In the genomic region with DNA sequence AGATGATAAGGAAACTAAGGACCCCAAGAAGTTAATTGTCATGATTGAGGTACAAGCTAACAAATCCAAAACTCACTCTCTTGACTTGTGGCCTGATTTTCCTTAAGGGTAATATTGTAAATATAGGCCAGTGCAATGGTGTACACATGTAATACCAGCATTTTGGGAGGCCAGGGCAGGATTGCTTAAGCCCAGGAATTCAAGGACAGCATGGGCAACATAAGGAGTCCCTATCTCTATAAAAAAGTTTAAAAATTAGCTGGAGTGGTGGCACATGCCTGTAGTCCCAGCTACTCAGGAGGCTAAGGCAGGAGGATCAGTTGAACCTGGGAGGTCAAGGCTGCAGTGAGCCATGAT, we compare ENCODE assay signal across 17 cellular contexts. TPM values are rescaled to one million over a fixed set of nuclear protein-coding genes. Genes with fewer than 3 reads are reported as not detected.
DNase-seq lines count a peak whose midpoint lies in the region; ATAC-seq and TF ChIP-seq lines count a peak whose summit lies in the region.
"Had no signal": no experiment of that assay in that cellular context is flagged by ENCODE, and none has a peak within 500 bp of the region (broad histone marks: within the 10 kb centered on the region; RNA-seq: fewer than 3 reads in every experiment).

No MANE protein-coding gene starts in this region.

- peaks cover 33% of the 10 kb centered on the region for H3K4me1 Mint-ChIP-seq in T-helper 2 cell treated with Interferon-gamma antibody and Interleukin-4, amounts not matched to agents 5 μg/mL and 100 μg/mL, for 36 hours (ENCODE audit: low read depth)
- peaks cover 15 to 41% (median 29%) of the 10 kb centered on the region in 4 donors for H3K4me1 Mint-ChIP-seq in naive thymus-derived CD8-positive, alpha-beta T cell

- POLR2A ChIA-PET in IMR-90 (lab: Charles Lee; ENCODE audit: unreplicated experiment), result no interaction called here
- POLR2A ChIA-PET in naive thymus-derived CD8-positive, alpha-beta T cell (lab: Charles Lee), result interaction anchor here (0.7 to 0.9 kb wide), 3 partner anchors 29 to 180 kb away, joined by 3 to 4 read pairs (median 3); no protein-coding TSS in a partner anchor

- no peak overlapping the region for H2AK9ac ChIP-seq in IMR-90 (replicated peaks; ENCODE audit: low read depth, low read length, poor library complexity)

- peaks cover 29 to 77% of the 10 kb centered on the region in 2 experiments for H3K79me1 ChIP-seq in IMR-90 (ENCODE audit: low read depth in 1 of 2, low read length in 2 of 2)

- H3K4me1 ChIP-seq in IMR-90 (ENCODE audit: control insufficient read depth, insufficient read depth, low read length), result peaks cover 17% of the 10 kb centered on the region
- H3K4me1 ChIP-seq: colonic mucosa had no signal

- BruUV-seq in IMR-90 (replicated peaks; lab: Mats Ljungman, UMichigan), result no TSS peak

- dilution Hi-C loops in IMR-90 (cut with HindIII; ENCODE audit: low sequenced_read_pairs, unreplicated experiment), result no loop called here

- H3K14ac ChIP-seq in IMR-90 (replicated peaks; ENCODE audit: low read depth, low read length), result no peak overlapping the region

- H3K36me3 ChIP-seq in IMR-90 (ENCODE audit: control insufficient read depth, insufficient read depth, low read length), result peaks cover 55% of the 10 kb centered on the region

- H3K27ac Mint-ChIP-seq in T-helper 2 cell treated with Interferon-gamma antibody and Interleukin-4, amounts not matched to agents 5 μg/mL and 100 μg/mL, for 36 hours, result no peak overlapping the region
- peak overlapping the region; percentile 22 to 76 (median 52) for H3K27ac Mint-ChIP-seq in naive thymus-derived CD8-positive, alpha-beta T cell

- no peak for DNase-seq in T-helper 2 cell treated with Interferon-gamma antibody and Interleukin-4, amounts not matched to agents 5 μg/mL and 100 μg/mL, for 36 hours (ENCODE audit: low spot score)
- DNase-seq in T-helper 2 cell (no peak), IMR-90 (no peak), amniotic epithelial cell (ENCODE audit: low read depth) (peak; percentile 41), left ventricle myocardium superior (no peak), NOMO-1 treated with dmso at 0.1 percent for 144 hours (lab: John Stamatoyannopoulos, UW; ENCODE audit: unreplicated experiment) (no peak)
- DNase-seq in naive thymus-derived CD8-positive, alpha-beta T cell, result no peak
- DNase-seq: amygdala, colonic mucosa, heart right ventricle, left cardiac atrium, NCI-H446 treated with DMSO at 0.1 percent for 48 hours, posterior cingulate gyrus had no signal

- H3K27ac ChIP-seq in IMR-90 (ENCODE audit: insufficient read depth, low read length), result peak overlapping the region; percentile 40; the same call in 1 of the 2 replicates
- H3K27ac ChIP-seq: 22Rv1, colonic mucosa, esophagus muscularis mucosa, heart right ventricle had no signal

- H4K91ac ChIP-seq in IMR-90 (ENCODE audit: insufficient read depth, low read depth, low read length), result no peak overlapping the region

- peak overlapping the region; percentile 69 for H3K4me2 ChIP-seq in IMR-90 (ENCODE audit: low read depth, low read length)

- ATAC-seq in IMR-90 (ENCODE audit: low read depth) (peak; percentile 47), left ventricle myocardium superior (no peak), HG03378 (IDR thresholded peaks at IDR 0.05; ENCODE audit: unreplicated experiment) (no peak)
- ATAC-seq in naive thymus-derived CD8-positive, alpha-beta T cell, result no peak
- ATAC-seq: heart right ventricle, left cardiac atrium had no signal

- no peak overlapping the region for H4K5ac ChIP-seq in IMR-90 (ENCODE audit: low read depth, low read length)

- no peak overlapping the region for H3K4me3 ChIP-seq in IMR-90 (ENCODE audit: insufficient read depth, low read depth, low read length)
- H3K4me3 ChIP-seq: colonic mucosa, esophagus muscularis mucosa, heart right ventricle, SK-N-MC had no signal

- H4K8ac ChIP-seq in IMR-90 (ENCODE audit: low read depth in 2 of 2, low read length in 2 of 2), result no peak overlapping the region

- H3K23ac ChIP-seq in IMR-90 (ENCODE audit: low read depth, low read length), result no peak overlapping the region

- no peak overlapping the region for H2BK120ac ChIP-seq in IMR-90 (ENCODE audit: low read depth, low read length)

- no peak overlapping the region for H2BK20ac ChIP-seq in IMR-90 (ENCODE audit: low read depth, low read length)

- H3K18ac ChIP-seq in IMR-90 (ENCODE audit: low read depth, low read length), result no peak overlapping the region

- no peaks in the 10 kb centered on the region for H3K9me3 Mint-ChIP-seq in T-helper 2 cell treated with Interferon-gamma antibody and Interleukin-4, amounts not matched to agents 5 μg/mL and 100 μg/mL, for 36 hours
- no peaks in the 10 kb centered on the region for H3K9me3 Mint-ChIP-seq in naive thymus-derived CD8-positive, alpha-beta T cell

- H3K27me3 ChIP-seq in IMR-90 (ENCODE audit: control insufficient read depth, insufficient read depth, low read length), result no peaks in the 10 kb centered on the region
- H3K27me3 ChIP-seq: colonic mucosa, esophagus muscularis mucosa, heart right ventricle had no signal

- in situ Hi-C loops in IMR-90 (cut with MboI; ENCODE audit: low sequenced_read_pairs), result no loop called here

- no peak overlapping the region for H3K56ac ChIP-seq in IMR-90 (ENCODE audit: extremely low read depth, insufficient read depth, low read length)

- H2BK5ac ChIP-seq in IMR-90 (ENCODE audit: low read depth, low read length, poor library complexity, severe bottlenecking), result peak overlapping the region; percentile 48

- no peak overlapping the region for H2AFZ ChIP-seq in IMR-90 (replicated peaks; ENCODE audit: low read length, poor library complexity)

- TF ChIP-seq CTCF in IMR-90 (conservative IDR thresholded peaks at IDR 0.05; ENCODE audit: low read depth, low read length), result no peak

- peaks cover 84% of the 10 kb centered on the region for H3K36me3 Mint-ChIP-seq in T-helper 2 cell treated with Interferon-gamma antibody and Interleukin-4, amounts not matched to agents 5 μg/mL and 100 μg/mL, for 36 hours (ENCODE audit: low read depth)
- H3K36me3 Mint-ChIP-seq in naive thymus-derived CD8-positive, alpha-beta T cell, result peaks cover 20 to 96% (median 29%) of the 10 kb centered on the region in 3 donors

- H3K9ac ChIP-seq in IMR-90 (ENCODE audit: low read depth, low read length), result no peak overlapping the region

- H2AK5ac ChIP-seq in IMR-90 (ENCODE audit: low read depth, low read length), result no peak overlapping the region

- H3K4ac ChIP-seq in IMR-90 (ENCODE audit: low read depth, low read length), result no peak overlapping the region

- H4K20me1 ChIP-seq in IMR-90 (ENCODE audit: insufficient read depth, low read length), result peaks cover 33% of the 10 kb centered on the region

- no peak for TF ChIP-seq RAD21 in IMR-90 (IDR thresholded peaks at IDR 0.05; ENCODE audit: low read length)

- CTCF ChIA-PET in IMR-90 (lab: Yijun Ruan, JAX), result no interaction called here

- intact Hi-C loops in IMR-90 (cut with micrococcal nuclease) (loop anchor here (5.0 to 10.0 kb wide), 2 partner anchors 112 to 209 kb away; no protein-coding TSS in a partner anchor), left ventricle myocardium superior (cut with micrococcal nuclease) (no loop called here)

- H3K9me1 ChIP-seq in IMR-90 (ENCODE audit: insufficient read depth, low read length), result peaks cover 27% of the 10 kb centered on the region

- TF ChIP-seq POLR2A in IMR-90 (IDR thresholded peaks at IDR 0.05; ENCODE audit: low read depth, low read length), result no peak

- peak overlapping the region; percentile 7 for H3K4me3 Mint-ChIP-seq in T-helper 2 cell treated with Interferon-gamma antibody and Interleukin-4, amounts not matched to agents 5 μg/mL and 100 μg/mL, for 36 hours
- peak overlapping the region in 1 of 10 donors; percentile 9 for H3K4me3 Mint-ChIP-seq in naive thymus-derived CD8-positive, alpha-beta T cell

- H2BK15ac ChIP-seq in IMR-90 (ENCODE audit: low read depth, low read length), result no peak overlapping the region

- no peaks in the 10 kb centered on the region for H3K9me3 ChIP-seq in IMR-90 (ENCODE audit: control insufficient read depth, insufficient read depth, low read length)
- H3K9me3 ChIP-seq: colonic mucosa, esophagus muscularis mucosa, heart right ventricle had no signal

- no peaks in the 10 kb centered on the region for H3K27me3 Mint-ChIP-seq in T-helper 2 cell treated with Interferon-gamma antibody and Interleukin-4, amounts not matched to agents 5 μg/mL and 100 μg/mL, for 36 hours (ENCODE audit: low read depth)
- no peaks in the 10 kb centered on the region for H3K27me3 Mint-ChIP-seq in naive thymus-derived CD8-positive, alpha-beta T cell

TF ChIP-seq in IMR-90, 13 proteins besides CTCF, POLR2A, EP300 and RAD21:
- TF ChIP-seq MXI1 (IDR thresholded peaks at IDR 0.05; ENCODE audit: borderline replicate concordance, low read depth, low read length) (0 out of 2 replicates have a peak, but pooled peaks have one; percentile 19), MAZ (IDR thresholded peaks at IDR 0.05; ENCODE audit: borderline replicate concordance, low read depth, low read length) (no peak)

RNA-seq across cellular contexts. Expression of gene GARRE1, which starts 28.7 kb away (rescaled TPM):
- 13.8 and 15.0 TPM in 2 replicates for total RNA-seq in IMR-90 (2012; rRNA removed)
- polyA plus RNA-seq in IMR-90 (2012; rRNA removed), result 16.9 and 21.5 TPM in 2 replicates
- polyA plus RNA-seq in IMR-90 (2012; cell fraction: cytosol; rRNA removed), result 8.9 and 11.8 TPM in 2 replicates
- 35.6 and 45.2 TPM in 2 replicates for polyA plus RNA-seq in IMR-90 (2012; cell fraction: nucleus; rRNA removed; ENCODE audit: low replicate concordance)
- 10 to 100 TPM; 41.5 to 53.7 TPM for total RNA-seq in naive thymus-derived CD8-positive, alpha-beta T cell
- polyA plus RNA-seq in naive thymus-derived CD8-positive, alpha-beta T cell, result 1 to 10 TPM; 5.4 to 6.3 (median 5.6) TPM
- 19.8 TPM for total RNA-seq in left ventricle myocardium superior

RNA-seq across cellular contexts. Expression of gene LSM14A, which starts 53.3 kb away (rescaled TPM):
- total RNA-seq in IMR-90 (2012; rRNA removed), result 44.3 and 49.4 TPM in 2 replicates
- 54.8 and 66.1 TPM in 2 replicates for polyA plus RNA-seq in IMR-90 (2012; rRNA removed)
- polyA plus RNA-seq in IMR-90 (2012; cell fraction: cytosol; rRNA removed), result 94.9 and 113 TPM in 2 replicates
- polyA plus RNA-seq in IMR-90 (2012; cell fraction: nucleus; rRNA removed; ENCODE audit: low replicate concordance), result 45.7 and 47.0 TPM in 2 replicates
- 100 to 1,000 TPM; 196 to 209 TPM for total RNA-seq in naive thymus-derived CD8-positive, alpha-beta T cell
- 100 to 1,000 TPM; 163 to 193 (median 172) TPM for polyA plus RNA-seq in naive thymus-derived CD8-positive, alpha-beta T cell
- 66.6 TPM for total RNA-seq in left ventricle myocardium superior
